8 cellular contexts compared by ENCODE assay signal in genomic region chr15:85689729-85690128, GRCh38.
A peak's percentile ranks its signal among the peaks of the same experiment; 100 is the strongest.
DNase-seq lines count a peak whose midpoint lies in the region; ATAC-seq and TF ChIP-seq lines count a peak whose summit lies in the region.

No MANE protein-coding gene starts in this region.

- H3K4me3 Mint-ChIP-seq in WTC11, result peak overlapping the region; percentile 60
- H3K4me3 Mint-ChIP-seq in stimulated activated naive B cell treated with anti-CD40 and anti-IgM and Interleukin-4, amounts not matched to agents 10 μg/mL and 1 μg/mL and 100 μg/mL, for 72 hours, result peak overlapping the region; percentile 92 to 93

- H3K27me3 ChIP-seq in colonic mucosa, result no peaks in the 10 kb centered on the region

- H3K27me3 Mint-ChIP-seq in WTC11 (ENCODE audit: low read depth), result no peaks in the 10 kb centered on the region
- no peaks in the 10 kb centered on the region for H3K27me3 Mint-ChIP-seq in stimulated activated naive B cell treated with anti-CD40 and anti-IgM and Interleukin-4, amounts not matched to agents 10 μg/mL and 1 μg/mL and 100 μg/mL, for 72 hours

- no peaks in the 10 kb centered on the region for H3K9me3 ChIP-seq in colonic mucosa

- peaks cover 10% of the 10 kb centered on the region for H3K36me3 Mint-ChIP-seq in WTC11
- peaks cover 21 to 47% of the 10 kb centered on the region in 2 donors for H3K36me3 Mint-ChIP-seq in stimulated activated naive B cell treated with anti-CD40 and anti-IgM and Interleukin-4, amounts not matched to agents 10 μg/mL and 1 μg/mL and 100 μg/mL, for 72 hours

- peaks cover 24% of the 10 kb centered on the region for H3K4me1 Mint-ChIP-seq in WTC11
- H3K4me1 Mint-ChIP-seq in stimulated activated naive B cell treated with anti-CD40 and anti-IgM and Interleukin-4, amounts not matched to agents 10 μg/mL and 1 μg/mL and 100 μg/mL, for 72 hours, result peaks cover 33 to 62% of the 10 kb centered on the region in 2 donors

- no peaks in the 10 kb centered on the region for H3K9me3 Mint-ChIP-seq in WTC11
- no peaks in the 10 kb centered on the region for H3K9me3 Mint-ChIP-seq in stimulated activated naive B cell treated with anti-CD40 and anti-IgM and Interleukin-4, amounts not matched to agents 10 μg/mL and 1 μg/mL and 100 μg/mL, for 72 hours

- CTCF ChIA-PET in WTC11 (lab: Charles Lee), result interaction anchor here (1.9 kb wide), 1 partner anchor 146 kb away, joined by 6 read pairs; no protein-coding TSS in a partner anchor

- H3K27ac Mint-ChIP-seq in WTC11, result peak overlapping the region; percentile 98
- peak overlapping the region; percentile 98 for H3K27ac Mint-ChIP-seq in stimulated activated naive B cell treated with anti-CD40 and anti-IgM and Interleukin-4, amounts not matched to agents 10 μg/mL and 1 μg/mL and 100 μg/mL, for 72 hours

- TF ChIP-seq CTCF in WTC11 (IDR thresholded peaks at IDR 0.05) (no peak), colonic mucosa (IDR thresholded peaks at IDR 0.05) (no peak)

- H3K36me3 ChIP-seq in colonic mucosa, result no peaks in the 10 kb centered on the region

- intact Hi-C loops in colonic mucosa (cut with DNase I), result no loop called here

- DNase-seq in WTC11 (ENCODE audit: low spot score) (peak; percentile 32), colonic mucosa (no peak), medulla oblongata (ENCODE audit: extremely low spot score) (peak; percentile 77), RKO (ENCODE audit: low spot score) (no peak), NCI-H1092 treated with DMSO at 0.1 percent for 48 hours (lab: John Stamatoyannopoulos, UW) (no peak)
- peak; percentile 66 for DNase-seq in stimulated activated naive B cell treated with anti-CD40 and anti-IgM and Interleukin-4, amounts not matched to agents 10 μg/mL and 1 μg/mL and 100 μg/mL, for 72 hours

- ATAC-seq in GM18519 (IDR thresholded peaks at IDR 0.05; ENCODE audit: low FRiP score, unreplicated experiment) (peak; percentile 30), HG03103 (IDR thresholded peaks at IDR 0.05; ENCODE audit: low read depth, unreplicated experiment) (peak; percentile 45), WTC11 (peak; percentile 98)
- peak; percentile 68 to 71 for ATAC-seq in stimulated activated naive B cell treated with anti-CD40 and anti-IgM and Interleukin-4, amounts not matched to agents 10 μg/mL and 1 μg/mL and 100 μg/mL, for 72 hours (replicated peaks)

- POLR2A ChIA-PET in WTC11 (lab: Charles Lee), result no interaction called here

- peaks cover 3% of the 10 kb centered on the region for H3K4me1 ChIP-seq in colonic mucosa

- H3K9ac ChIP-seq in colonic mucosa (ENCODE audit: low read depth in 2 of 2, low read length in 2 of 2), result peak overlapping the region in 1 of 2 donors; percentile 33

- H3K27ac ChIP-seq in colonic mucosa, result peak overlapping the region; percentile 65

- peak overlapping the region; percentile 23 for H3K4me3 ChIP-seq in colonic mucosa

TF ChIP-seq in WTC11, 78 proteins besides CTCF, POLR2A, EP300 and RAD21:
- TF ChIP-seq ZNF138 (CRISPR knock-in tag; conservative IDR thresholded peaks at IDR 0.05) (no peak), TCF7 (CRISPR knock-in tag; IDR thresholded peaks at IDR 0.05; ENCODE audit: low read depth) (no peak), MXD4 (CRISPR knock-in tag; IDR thresholded peaks at IDR 0.05; ENCODE audit: borderline replicate concordance) (no peak), ZNF219 (CRISPR knock-in tag; IDR thresholded peaks at IDR 0.05; ENCODE audit: borderline replicate concordance) (no peak), ETV6 (CRISPR knock-in tag; IDR thresholded peaks at IDR 0.05) (0 out of 2 replicates have a peak, but pooled peaks have one; percentile 32), MAX (CRISPR knock-in tag; IDR thresholded peaks at IDR 0.05) (peak; percentile 50; the same call in 1 of the 2 replicates), ZNF532 (CRISPR knock-in tag; IDR thresholded peaks at IDR 0.05; ENCODE audit: borderline replicate concordance) (no peak), ZNF396 (CRISPR knock-in tag; IDR thresholded peaks at IDR 0.05; ENCODE audit: borderline replicate concordance) (no peak), ZNF263 (CRISPR knock-in tag; IDR thresholded peaks at IDR 0.05; ENCODE audit: low read depth) (no peak), EMX1 (CRISPR knock-in tag; IDR thresholded peaks at IDR 0.05) (no peak), E2F5 (CRISPR knock-in tag; IDR thresholded peaks at IDR 0.05) (no peak)

Comparison
In these comparisons a context has a peak if more than half of its experiments do, and no peak if none do; other contexts are left out.
1. ATAC-seq: peak in every context shown above with its lines; median percentile 98 in WTC11; 70 in stimulated activated naive B cell treated with anti-CD40 and anti-IgM and Interleukin-4, amounts not matched to agents 10 μg/mL and 1 μg/mL and 100 μg/mL, for 72 hours; 45 in HG03103; 30 in GM18519.
2. DNase-seq: peak in WTC11 (single experiment), medulla oblongata (single experiment) and stimulated activated naive B cell treated with anti-CD40 and anti-IgM and Interleukin-4, amounts not matched to agents 10 μg/mL and 1 μg/mL and 100 μg/mL, for 72 hours (single experiment); none in colonic mucosa (single experiment), RKO (single experiment) and NCI-H1092 treated with DMSO at 0.1 percent for 48 hours (single experiment).